1 cellular context compared by ENCODE assay signal in the genomic region with DNA sequence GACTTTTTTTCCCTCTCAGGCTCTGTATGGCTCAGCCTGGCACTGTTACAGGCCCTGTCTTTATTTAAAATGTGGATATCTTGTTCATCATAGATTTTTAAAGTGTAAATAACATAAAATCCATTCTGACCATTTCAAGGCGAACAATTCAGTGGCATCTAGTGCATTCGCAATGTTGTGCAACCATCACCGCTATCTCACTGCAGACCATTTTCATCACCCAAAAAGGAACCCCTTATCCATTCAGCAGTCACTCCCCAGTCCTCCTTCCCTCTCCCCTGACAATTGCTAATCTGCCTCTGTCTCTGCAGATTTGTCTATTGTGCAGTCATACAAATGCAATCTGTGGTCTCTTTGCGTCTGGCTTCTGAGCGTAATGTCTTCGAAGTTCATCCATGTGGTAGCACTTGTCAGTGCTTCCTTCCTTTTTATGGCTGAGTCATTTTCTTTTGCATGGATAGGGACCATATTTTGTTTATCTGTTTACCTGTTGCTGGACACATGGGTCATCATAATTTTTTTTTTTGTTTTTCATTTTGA.
TF ChIP-seq lines count a peak whose summit lies in the region.

No MANE protein-coding gene starts in this region.

TF ChIP-seq in K562, 482 proteins besides CTCF, POLR2A, EP300 and RAD21 (continued from another document):
- TF ChIP-seq, protein P1, sequence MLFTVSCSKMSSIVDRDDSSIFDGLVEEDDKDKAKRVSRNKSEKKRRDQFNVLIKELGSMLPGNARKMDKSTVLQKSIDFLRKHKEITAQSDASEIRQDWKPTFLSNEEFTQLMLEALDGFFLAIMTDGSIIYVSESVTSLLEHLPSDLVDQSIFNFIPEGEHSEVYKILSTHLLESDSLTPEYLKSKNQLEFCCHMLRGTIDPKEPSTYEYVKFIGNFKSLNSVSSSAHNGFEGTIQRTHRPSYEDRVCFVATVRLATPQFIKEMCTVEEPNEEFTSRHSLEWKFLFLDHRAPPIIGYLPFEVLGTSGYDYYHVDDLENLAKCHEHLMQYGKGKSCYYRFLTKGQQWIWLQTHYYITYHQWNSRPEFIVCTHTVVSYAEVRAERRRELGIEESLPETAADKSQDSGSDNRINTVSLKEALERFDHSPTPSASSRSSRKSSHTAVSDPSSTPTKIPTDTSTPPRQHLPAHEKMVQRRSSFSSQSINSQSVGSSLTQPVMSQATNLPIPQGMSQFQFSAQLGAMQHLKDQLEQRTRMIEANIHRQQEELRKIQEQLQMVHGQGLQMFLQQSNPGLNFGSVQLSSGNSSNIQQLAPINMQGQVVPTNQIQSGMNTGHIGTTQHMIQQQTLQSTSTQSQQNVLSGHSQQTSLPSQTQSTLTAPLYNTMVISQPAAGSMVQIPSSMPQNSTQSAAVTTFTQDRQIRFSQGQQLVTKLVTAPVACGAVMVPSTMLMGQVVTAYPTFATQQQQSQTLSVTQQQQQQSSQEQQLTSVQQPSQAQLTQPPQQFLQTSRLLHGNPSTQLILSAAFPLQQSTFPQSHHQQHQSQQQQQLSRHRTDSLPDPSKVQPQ (CRISPR knock-in tag; IDR thresholded peaks at IDR 0.05; ENCODE audit: borderline replicate concordance): no peak
- TF ChIP-seq ETV5 (CRISPR knock-in tag; IDR thresholded peaks at IDR 0.05; ENCODE audit: low read depth): no peak
- TF ChIP-seq, protein P2, sequence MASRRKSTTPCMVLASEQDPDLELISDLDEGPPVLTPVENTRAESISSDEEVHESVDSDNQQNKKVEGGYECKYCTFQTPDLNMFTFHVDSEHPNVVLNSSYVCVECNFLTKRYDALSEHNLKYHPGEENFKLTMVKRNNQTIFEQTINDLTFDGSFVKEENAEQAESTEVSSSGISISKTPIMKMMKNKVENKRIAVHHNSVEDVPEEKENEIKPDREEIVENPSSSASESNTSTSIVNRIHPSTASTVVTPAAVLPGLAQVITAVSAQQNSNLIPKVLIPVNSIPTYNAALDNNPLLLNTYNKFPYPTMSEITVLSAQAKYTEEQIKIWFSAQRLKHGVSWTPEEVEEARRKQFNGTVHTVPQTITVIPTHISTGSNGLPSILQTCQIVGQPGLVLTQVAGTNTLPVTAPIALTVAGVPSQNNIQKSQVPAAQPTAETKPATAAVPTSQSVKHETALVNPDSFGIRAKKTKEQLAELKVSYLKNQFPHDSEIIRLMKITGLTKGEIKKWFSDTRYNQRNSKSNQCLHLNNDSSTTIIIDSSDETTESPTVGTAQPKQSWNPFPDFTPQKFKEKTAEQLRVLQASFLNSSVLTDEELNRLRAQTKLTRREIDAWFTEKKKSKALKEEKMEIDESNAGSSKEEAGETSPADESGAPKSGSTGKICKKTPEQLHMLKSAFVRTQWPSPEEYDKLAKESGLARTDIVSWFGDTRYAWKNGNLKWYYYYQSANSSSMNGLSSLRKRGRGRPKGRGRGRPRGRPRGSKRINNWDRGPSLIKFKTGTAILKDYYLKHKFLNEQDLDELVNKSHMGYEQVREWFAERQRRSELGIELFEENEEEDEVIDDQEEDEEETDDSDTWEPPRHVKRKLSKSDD (conservative IDR thresholded peaks at IDR 0.05; ENCODE audit: low read length): no peak
- no peak for TF ChIP-seq ZNF316 (IDR thresholded peaks at IDR 0.05)
- TF ChIP-seq U2AF2 (optimal IDR thresholded peaks at IDR 0.05; ENCODE audit: low read depth, low read length): no peak
- TF ChIP-seq ZBTB17 (CRISPR knock-in tag; IDR thresholded peaks at IDR 0.05): 0 out of 2 replicates have a peak, but pooled peaks have one; percentile 63
- no peak for TF ChIP-seq ETS2 (tag; IDR thresholded peaks at IDR 0.05; ENCODE audit: borderline replicate concordance, poor library complexity, severe bottlenecking)
- no peak for TF ChIP-seq KDM5B (IDR thresholded peaks at IDR 0.05; ENCODE audit: insufficient replicate concordance, low read depth, low read length)
- no peak for TF ChIP-seq ZNF384 (IDR thresholded peaks at IDR 0.05; ENCODE audit: low read depth, low read length)
- TF ChIP-seq SMARCA5 (IDR thresholded peaks at IDR 0.05): no peak
- TF ChIP-seq, protein P3, sequence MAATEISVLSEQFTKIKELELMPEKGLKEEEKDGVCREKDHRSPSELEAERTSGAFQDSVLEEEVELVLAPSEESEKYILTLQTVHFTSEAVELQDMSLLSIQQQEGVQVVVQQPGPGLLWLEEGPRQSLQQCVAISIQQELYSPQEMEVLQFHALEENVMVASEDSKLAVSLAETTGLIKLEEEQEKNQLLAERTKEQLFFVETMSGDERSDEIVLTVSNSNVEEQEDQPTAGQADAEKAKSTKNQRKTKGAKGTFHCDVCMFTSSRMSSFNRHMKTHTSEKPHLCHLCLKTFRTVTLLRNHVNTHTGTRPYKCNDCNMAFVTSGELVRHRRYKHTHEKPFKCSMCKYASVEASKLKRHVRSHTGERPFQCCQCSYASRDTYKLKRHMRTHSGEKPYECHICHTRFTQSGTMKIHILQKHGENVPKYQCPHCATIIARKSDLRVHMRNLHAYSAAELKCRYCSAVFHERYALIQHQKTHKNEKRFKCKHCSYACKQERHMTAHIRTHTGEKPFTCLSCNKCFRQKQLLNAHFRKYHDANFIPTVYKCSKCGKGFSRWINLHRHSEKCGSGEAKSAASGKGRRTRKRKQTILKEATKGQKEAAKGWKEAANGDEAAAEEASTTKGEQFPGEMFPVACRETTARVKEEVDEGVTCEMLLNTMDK (IDR thresholded peaks at IDR 0.05; ENCODE audit: borderline replicate concordance, insufficient read depth, low read depth, low read length, poor library complexity, severe bottlenecking): no peak
- no peak for TF ChIP-seq BRD4 (IDR thresholded peaks at IDR 0.05)
- no peak for TF ChIP-seq ARNT (IDR thresholded peaks at IDR 0.05)
- no peak for TF ChIP-seq SAFB (IDR thresholded peaks at IDR 0.05; ENCODE audit: borderline replicate concordance, low read depth, low read length)
- no peak for TF ChIP-seq CCNT2 (IDR thresholded peaks at IDR 0.05; ENCODE audit: borderline replicate concordance, extremely low read depth, insufficient read length, low read depth, low read length)
- TF ChIP-seq ZNF764 (CRISPR knock-in tag; IDR thresholded peaks at IDR 0.05; ENCODE audit: low read depth): no peak
- peak; percentile 19; the same call in 1 of the 2 replicates for TF ChIP-seq NFE2 (IDR thresholded peaks at IDR 0.05; ENCODE audit: low read depth)
- TF ChIP-seq, protein P4, sequence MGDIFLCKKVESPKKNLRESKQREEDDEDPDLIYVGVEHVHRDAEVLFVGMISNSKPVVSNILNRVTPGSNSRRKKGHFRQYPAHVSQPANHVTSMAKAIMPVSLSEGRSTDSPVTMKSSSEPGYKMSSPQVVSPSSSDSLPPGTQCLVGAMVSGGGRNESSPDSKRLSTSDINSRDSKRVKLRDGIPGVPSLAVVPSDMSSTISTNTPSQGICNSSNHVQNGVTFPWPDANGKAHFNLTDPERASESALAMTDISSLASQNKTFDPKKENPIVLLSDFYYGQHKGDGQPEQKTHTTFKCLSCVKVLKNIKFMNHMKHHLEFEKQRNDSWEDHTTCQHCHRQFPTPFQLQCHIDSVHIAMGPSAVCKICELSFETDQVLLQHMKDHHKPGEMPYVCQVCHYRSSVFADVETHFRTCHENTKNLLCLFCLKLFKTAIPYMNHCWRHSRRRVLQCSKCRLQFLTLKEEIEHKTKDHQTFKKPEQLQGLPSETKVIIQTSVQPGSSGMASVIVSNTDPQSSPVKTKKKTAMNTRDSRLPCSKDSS (IDR thresholded peaks at IDR 0.05; ENCODE audit: low read depth, partially characterized antibody): no peak
- peak; percentile 82 for TF ChIP-seq SOX6 (IDR thresholded peaks at IDR 0.05)
- no peak for TF ChIP-seq MTA3 (IDR thresholded peaks at IDR 0.05; ENCODE audit: borderline replicate concordance)
- TF ChIP-seq GATA2 (CRISPR knock-in tag; IDR thresholded peaks at IDR 0.05): no peak
- no peak for TF ChIP-seq ZNF561 (CRISPR knock-in tag; conservative IDR thresholded peaks at IDR 0.05)
- no peak for TF ChIP-seq NR2C2 (CRISPR knock-in tag; IDR thresholded peaks at IDR 0.05)
- no peak for TF ChIP-seq NR2C2 (tag; IDR thresholded peaks at IDR 0.05)
- TF ChIP-seq, protein P5, sequence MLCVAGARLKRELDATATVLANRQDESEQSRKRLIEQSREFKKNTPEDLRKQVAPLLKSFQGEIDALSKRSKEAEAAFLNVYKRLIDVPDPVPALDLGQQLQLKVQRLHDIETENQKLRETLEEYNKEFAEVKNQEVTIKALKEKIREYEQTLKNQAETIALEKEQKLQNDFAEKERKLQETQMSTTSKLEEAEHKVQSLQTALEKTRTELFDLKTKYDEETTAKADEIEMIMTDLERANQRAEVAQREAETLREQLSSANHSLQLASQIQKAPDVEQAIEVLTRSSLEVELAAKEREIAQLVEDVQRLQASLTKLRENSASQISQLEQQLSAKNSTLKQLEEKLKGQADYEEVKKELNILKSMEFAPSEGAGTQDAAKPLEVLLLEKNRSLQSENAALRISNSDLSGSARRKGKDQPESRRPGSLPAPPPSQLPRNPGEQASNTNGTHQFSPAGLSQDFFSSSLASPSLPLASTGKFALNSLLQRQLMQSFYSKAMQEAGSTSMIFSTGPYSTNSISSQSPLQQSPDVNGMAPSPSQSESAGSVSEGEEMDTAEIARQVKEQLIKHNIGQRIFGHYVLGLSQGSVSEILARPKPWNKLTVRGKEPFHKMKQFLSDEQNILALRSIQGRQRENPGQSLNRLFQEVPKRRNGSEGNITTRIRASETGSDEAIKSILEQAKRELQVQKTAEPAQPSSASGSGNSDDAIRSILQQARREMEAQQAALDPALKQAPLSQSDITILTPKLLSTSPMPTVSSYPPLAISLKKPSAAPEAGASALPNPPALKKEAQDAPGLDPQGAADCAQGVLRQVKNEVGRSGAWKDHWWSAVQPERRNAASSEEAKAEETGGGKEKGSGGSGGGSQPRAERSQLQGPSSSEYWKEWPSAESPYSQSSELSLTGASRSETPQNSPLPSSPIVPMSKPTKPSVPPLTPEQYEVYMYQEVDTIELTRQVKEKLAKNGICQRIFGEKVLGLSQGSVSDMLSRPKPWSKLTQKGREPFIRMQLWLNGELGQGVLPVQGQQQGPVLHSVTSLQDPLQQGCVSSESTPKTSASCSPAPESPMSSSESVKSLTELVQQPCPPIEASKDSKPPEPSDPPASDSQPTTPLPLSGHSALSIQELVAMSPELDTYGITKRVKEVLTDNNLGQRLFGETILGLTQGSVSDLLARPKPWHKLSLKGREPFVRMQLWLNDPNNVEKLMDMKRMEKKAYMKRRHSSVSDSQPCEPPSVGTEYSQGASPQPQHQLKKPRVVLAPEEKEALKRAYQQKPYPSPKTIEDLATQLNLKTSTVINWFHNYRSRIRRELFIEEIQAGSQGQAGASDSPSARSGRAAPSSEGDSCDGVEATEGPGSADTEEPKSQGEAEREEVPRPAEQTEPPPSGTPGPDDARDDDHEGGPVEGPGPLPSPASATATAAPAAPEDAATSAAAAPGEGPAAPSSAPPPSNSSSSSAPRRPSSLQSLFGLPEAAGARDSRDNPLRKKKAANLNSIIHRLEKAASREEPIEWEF (CRISPR knock-in tag; IDR thresholded peaks at IDR 0.05): no peak
- TF ChIP-seq, protein P6, sequence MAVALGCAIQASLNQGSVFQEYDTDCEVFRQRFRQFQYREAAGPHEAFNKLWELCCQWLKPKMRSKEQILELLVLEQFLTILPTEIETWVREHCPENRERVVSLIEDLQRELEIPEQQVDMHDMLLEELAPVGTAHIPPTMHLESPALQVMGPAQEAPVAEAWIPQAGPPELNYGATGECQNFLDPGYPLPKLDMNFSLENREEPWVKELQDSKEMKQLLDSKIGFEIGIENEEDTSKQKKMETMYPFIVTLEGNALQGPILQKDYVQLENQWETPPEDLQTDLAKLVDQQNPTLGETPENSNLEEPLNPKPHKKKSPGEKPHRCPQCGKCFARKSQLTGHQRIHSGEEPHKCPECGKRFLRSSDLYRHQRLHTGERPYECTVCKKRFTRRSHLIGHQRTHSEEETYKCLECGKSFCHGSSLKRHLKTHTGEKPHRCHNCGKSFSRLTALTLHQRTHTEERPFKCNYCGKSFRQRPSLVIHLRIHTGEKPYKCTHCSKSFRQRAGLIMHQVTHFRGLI (CRISPR knock-in tag; IDR thresholded peaks at IDR 0.05): no peak
- TF ChIP-seq, protein P7, sequence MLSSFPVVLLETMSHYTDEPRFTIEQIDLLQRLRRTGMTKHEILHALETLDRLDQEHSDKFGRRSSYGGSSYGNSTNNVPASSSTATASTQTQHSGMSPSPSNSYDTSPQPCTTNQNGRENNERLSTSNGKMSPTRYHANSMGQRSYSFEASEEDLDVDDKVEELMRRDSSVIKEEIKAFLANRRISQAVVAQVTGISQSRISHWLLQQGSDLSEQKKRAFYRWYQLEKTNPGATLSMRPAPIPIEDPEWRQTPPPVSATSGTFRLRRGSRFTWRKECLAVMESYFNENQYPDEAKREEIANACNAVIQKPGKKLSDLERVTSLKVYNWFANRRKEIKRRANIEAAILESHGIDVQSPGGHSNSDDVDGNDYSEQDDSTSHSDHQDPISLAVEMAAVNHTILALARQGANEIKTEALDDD (IDR thresholded peaks at IDR 0.05): no peak
